Comparison of ENCODE assay signal across 1 cellular context in the genomic region with DNA sequence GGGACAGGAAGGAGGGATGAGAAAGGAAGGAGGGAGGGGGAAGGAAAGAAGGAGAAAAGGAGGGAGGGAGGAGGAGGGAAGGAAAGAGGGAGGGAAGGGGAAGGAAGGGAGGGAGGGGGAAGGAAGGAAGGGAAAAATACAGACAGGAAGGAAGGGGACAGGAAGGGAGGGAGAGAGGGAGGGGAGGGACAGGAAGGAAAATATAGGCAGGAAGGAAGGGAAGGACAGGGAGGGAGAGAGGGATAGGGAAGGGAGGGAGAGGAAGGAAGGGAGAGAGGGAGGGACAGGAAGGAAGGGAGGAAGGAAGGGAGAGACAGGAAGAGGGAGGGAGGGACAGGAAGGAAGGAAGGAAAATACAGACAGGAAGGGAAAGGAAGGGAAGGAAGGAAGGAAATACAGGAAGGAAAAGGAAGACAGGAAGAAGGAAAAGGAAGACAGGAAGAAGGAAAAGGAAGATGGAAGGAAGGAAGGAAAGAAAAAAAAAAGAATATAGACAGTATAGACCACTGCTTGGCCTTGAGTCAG.
TF ChIP-seq lines count a peak whose summit lies in the region.

No MANE protein-coding gene starts in this region.

TF ChIP-seq in HEK293, 187 proteins besides CTCF, POLR2A, EP300 and RAD21 (continued from another document):
- TF ChIP-seq, protein P1, sequence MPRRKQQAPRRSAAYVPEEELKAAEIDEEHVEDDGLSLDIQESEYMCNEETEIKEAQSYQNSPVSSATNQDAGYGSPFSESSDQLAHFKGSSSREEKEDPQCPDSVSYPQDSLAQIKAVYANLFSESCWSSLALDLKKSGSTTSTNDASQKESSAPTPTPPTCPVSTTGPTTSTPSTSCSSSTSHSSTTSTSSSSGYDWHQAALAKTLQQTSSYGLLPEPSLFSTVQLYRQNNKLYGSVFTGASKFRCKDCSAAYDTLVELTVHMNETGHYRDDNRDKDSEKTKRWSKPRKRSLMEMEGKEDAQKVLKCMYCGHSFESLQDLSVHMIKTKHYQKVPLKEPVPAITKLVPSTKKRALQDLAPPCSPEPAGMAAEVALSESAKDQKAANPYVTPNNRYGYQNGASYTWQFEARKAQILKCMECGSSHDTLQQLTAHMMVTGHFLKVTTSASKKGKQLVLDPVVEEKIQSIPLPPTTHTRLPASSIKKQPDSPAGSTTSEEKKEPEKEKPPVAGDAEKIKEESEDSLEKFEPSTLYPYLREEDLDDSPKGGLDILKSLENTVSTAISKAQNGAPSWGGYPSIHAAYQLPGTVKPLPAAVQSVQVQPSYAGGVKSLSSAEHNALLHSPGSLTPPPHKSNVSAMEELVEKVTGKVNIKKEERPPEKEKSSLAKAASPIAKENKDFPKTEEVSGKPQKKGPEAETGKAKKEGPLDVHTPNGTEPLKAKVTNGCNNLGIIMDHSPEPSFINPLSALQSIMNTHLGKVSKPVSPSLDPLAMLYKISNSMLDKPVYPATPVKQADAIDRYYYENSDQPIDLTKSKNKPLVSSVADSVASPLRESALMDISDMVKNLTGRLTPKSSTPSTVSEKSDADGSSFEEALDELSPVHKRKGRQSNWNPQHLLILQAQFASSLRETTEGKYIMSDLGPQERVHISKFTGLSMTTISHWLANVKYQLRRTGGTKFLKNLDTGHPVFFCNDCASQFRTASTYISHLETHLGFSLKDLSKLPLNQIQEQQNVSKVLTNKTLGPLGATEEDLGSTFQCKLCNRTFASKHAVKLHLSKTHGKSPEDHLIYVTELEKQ (tag by site-specific recombination; IDR thresholded peaks at IDR 0.05; ENCODE audit: borderline replicate concordance) = no peak
TF ChIP-seq in HEK293: peak in this region for 2.
